ENCODE assay signal across 21 cellular contexts in genomic region chr5:173699959-173700358, GRCh38.
"Had no signal": no experiment of that assay in that cellular context is flagged by ENCODE, and none has a peak within 500 bp of the region (broad histone marks: within the 10 kb centered on the region; RNA-seq: fewer than 3 reads in every experiment).

No MANE protein-coding gene starts in this region.

- H3K4me1 ChIP-seq: esophagus squamous epithelium, gastroesophageal sphincter, left ventricle myocardium inferior, lower lobe of right lung, prostate gland, tibial artery had no signal

- H3K36me3 ChIP-seq: esophagus squamous epithelium, gastroesophageal sphincter, left ventricle myocardium inferior, lower lobe of right lung, pancreas, prostate gland, spleen, tibial artery had no signal

- DNase-seq: effector memory CD8-positive, alpha-beta T cell; esophagus squamous epithelium; foreskin fibroblast; glutamatergic neuron; left cardiac atrium; left ventricle myocardium inferior; lower lobe of right lung; mesenchymal stem cell; midbrain; occipital lobe; pancreas; spleen; stimulated activated CD4-positive, alpha-beta T cell treated with anti-CD3 and anti-CD28 coated beads, Interleukin-15, amount 100 ng/mL, for 24 hours; stimulated activated CD4-positive, alpha-beta T cell treated with anti-CD3 and anti-CD28 coated beads, Interleukin-1b, Interleukin-23, amount 100 ng/mL, for 48 hours; stimulated activated CD4-positive, alpha-beta T cell treated with anti-CD3 and anti-CD28 coated beads, Interleukin-4, amount 100 ng/mL, for 24 hours; tibial artery had no signal

- H3K9me3 ChIP-seq: esophagus squamous epithelium, gastroesophageal sphincter, left ventricle myocardium inferior, lower lobe of right lung, pancreas, prostate gland, spleen, tibial artery had no signal

- H3K4me3 ChIP-seq: esophagus squamous epithelium, gastroesophageal sphincter, left ventricle myocardium inferior, lower lobe of right lung, pancreas, prostate gland, spleen, tibial artery had no signal

- ATAC-seq: effector memory CD8-positive, alpha-beta T cell; gastroesophageal sphincter; left cardiac atrium; lower lobe of right lung; pancreas; sciatic nerve; stimulated activated memory B cell treated with anti-CD40 and anti-IgM and Interleukin-4, amounts not matched to agents 10 μg/mL and 1 μg/mL and 100 μg/mL, for 72 hours had no signal

- H3K27ac ChIP-seq: epithelial cell of prostate, esophagus squamous epithelium, gastroesophageal sphincter, left ventricle myocardium inferior, lower lobe of right lung, pancreas, prostate gland, spleen, tibial artery had no signal

- H3K27me3 ChIP-seq: esophagus squamous epithelium, gastroesophageal sphincter, pancreas, spleen, tibial artery had no signal
